8 cellular contexts compared by ENCODE assay signal in the genomic region with DNA sequence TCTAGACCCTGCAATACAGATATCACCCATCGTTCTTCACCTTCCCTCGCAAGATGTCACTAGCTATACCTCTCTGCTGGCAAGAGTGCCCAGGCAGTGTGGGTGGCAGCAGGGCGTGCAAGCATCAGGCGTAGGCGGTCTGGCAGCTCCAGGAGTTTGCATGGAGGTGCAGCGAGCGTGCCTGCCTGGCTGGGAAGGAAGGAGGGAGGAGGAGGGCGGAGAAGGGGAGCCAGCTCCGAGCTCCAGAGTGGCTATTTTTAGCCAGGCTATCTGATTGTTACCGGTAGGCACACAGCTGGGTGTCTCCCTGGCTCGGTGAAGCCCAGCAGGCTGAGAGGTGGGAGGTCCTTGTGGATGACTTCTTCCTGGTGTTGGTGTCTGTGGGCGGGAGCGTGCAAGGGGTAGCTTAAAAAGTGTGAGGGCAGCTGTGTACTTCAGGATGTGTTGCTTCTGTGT.
A peak's percentile ranks its signal among the peaks of the same experiment; 100 is the strongest.
DNase-seq lines count a peak whose midpoint lies in the region; ATAC-seq, FAIRE-seq and TF ChIP-seq lines count a peak whose summit lies in the region.

No MANE protein-coding gene starts in this region.

- TF ChIP-seq CTCF in nephron (IDR thresholded peaks at IDR 0.05; ENCODE audit: unreplicated experiment in 3 of 3): no peak

- no peaks in the 10 kb centered on the region for H3K27me3 Mint-ChIP-seq in nephron (ENCODE audit: low read depth)

- H3K9me3 Mint-ChIP-seq in nephron: no peaks in the 10 kb centered on the region

- H3K27ac Mint-ChIP-seq in nephron: peak overlapping the region; percentile 14 to 49 (median 39)

- peaks cover 54% of the 10 kb centered on the region for H3K4me1 Mint-ChIP-seq in nephron

- peaks cover 34% of the 10 kb centered on the region for H3K36me3 Mint-ChIP-seq in nephron (ENCODE audit: low read depth)

- H3K4me3 Mint-ChIP-seq in nephron: peak overlapping the region; percentile 20 to 62 (median 29)

- ATAC-seq in HG02610 (IDR thresholded peaks at IDR 0.05; ENCODE audit: unreplicated experiment) (no peak), HG02870 (IDR thresholded peaks at IDR 0.05; ENCODE audit: unreplicated experiment) (no peak)

- peak; percentile 81 for DNase-seq in DMS79 treated with DMSO at 0.1 percent for 48 hours (lab: John Stamatoyannopoulos, UW)
- DNase-seq in NCI-H1694 (lab: John Stamatoyannopoulos, UW): peak; percentile 37
- peak; percentile 62 for DNase-seq in activated CD8-positive, alpha-beta memory T cell treated with anti-CD3 and anti-CD28 coated beads, Interleukin-2, amount 50 U/mL, for 48 hours
- DNase-seq in fibroblast of peridontal ligament (ENCODE audit: extremely low read depth): peak; percentile 53
- no peak for DNase-seq in HTR-8/SVneo (ENCODE audit: insufficient read length, low spot score)

- FAIRE-seq in HTR-8/SVneo (lab: Jason Lieb, UNC): no peak
